ENCODE assay signal across 25 cellular contexts in genomic region chr22:36916034-36916433, GRCh38. TPM values are rescaled to one million over a fixed set of nuclear protein-coding genes. Genes with fewer than 3 reads are reported as not detected.
"Had no signal": no experiment of that assay in that cellular context is flagged by ENCODE, and none has a peak within 500 bp of the region (broad histone marks: within the 10 kb centered on the region; RNA-seq: fewer than 3 reads in every experiment).

No MANE protein-coding gene starts in this region.

- H3K36me3 ChIP-seq: right lobe of liver, thoracic aorta had no signal

- H3K27ac Mint-ChIP-seq: activated CD4-positive, alpha-beta memory T cell treated with anti-CD3 and anti-CD28 coated beads for 36 hours; activated naive CD8-positive, alpha-beta T cell treated with anti-CD3 and anti-CD28 coated beads, Interleukin-2, amount 50 U/mL, for 24 hours; activated T-cell treated with anti-CD3 and anti-CD28 coated beads, Interleukin-2, amount 50 U/mL, for 72 hours; endodermal cell; nephron; stimulated activated effector memory CD8-positive, alpha-beta T cell treated with anti-CD3 and anti-CD28 coated beads, Interleukin-12 subunit alpha, Interleukin-12 subunit beta, amount 100 ng/mL, for 72 hours; type B pancreatic cell; WTC11 had no signal

- H3K27ac ChIP-seq: coronary artery, epithelial cell of prostate, heart left ventricle, right lobe of liver, thoracic aorta had no signal

- H3K4me3 Mint-ChIP-seq: activated CD4-positive, alpha-beta memory T cell treated with anti-CD3 and anti-CD28 coated beads for 36 hours; activated naive CD8-positive, alpha-beta T cell treated with anti-CD3 and anti-CD28 coated beads, Interleukin-2, amount 50 U/mL, for 24 hours; activated T-cell treated with anti-CD3 and anti-CD28 coated beads, Interleukin-2, amount 50 U/mL, for 72 hours; endodermal cell; nephron; stimulated activated effector memory CD8-positive, alpha-beta T cell treated with anti-CD3 and anti-CD28 coated beads, Interleukin-12 subunit alpha, Interleukin-12 subunit beta, amount 100 ng/mL, for 72 hours; type B pancreatic cell; WTC11 had no signal

- H3K9me3 ChIP-seq: right lobe of liver, thoracic aorta had no signal

- H3K27me3 ChIP-seq: right lobe of liver had no signal

- H3K4me3 ChIP-seq: coronary artery, right lobe of liver, thoracic aorta had no signal

- H3K9me3 Mint-ChIP-seq: activated CD4-positive, alpha-beta memory T cell treated with anti-CD3 and anti-CD28 coated beads for 36 hours; activated naive CD8-positive, alpha-beta T cell treated with anti-CD3 and anti-CD28 coated beads, Interleukin-2, amount 50 U/mL, for 24 hours; activated T-cell treated with anti-CD3 and anti-CD28 coated beads, Interleukin-2, amount 50 U/mL, for 72 hours; endodermal cell; nephron; stimulated activated effector memory CD8-positive, alpha-beta T cell treated with anti-CD3 and anti-CD28 coated beads, Interleukin-12 subunit alpha, Interleukin-12 subunit beta, amount 100 ng/mL, for 72 hours; type B pancreatic cell; WTC11 had no signal

- FAIRE-seq: islet of Langerhans had no signal

- H3K36me3 Mint-ChIP-seq: activated CD4-positive, alpha-beta memory T cell treated with anti-CD3 and anti-CD28 coated beads for 36 hours; stimulated activated effector memory CD8-positive, alpha-beta T cell treated with anti-CD3 and anti-CD28 coated beads, Interleukin-12 subunit alpha, Interleukin-12 subunit beta, amount 100 ng/mL, for 72 hours; type B pancreatic cell; WTC11 had no signal

- H3K4me1 Mint-ChIP-seq: activated naive CD8-positive, alpha-beta T cell treated with anti-CD3 and anti-CD28 coated beads, Interleukin-2, amount 50 U/mL, for 24 hours had no signal

- ATAC-seq: activated naive CD8-positive, alpha-beta T cell treated with anti-CD3 and anti-CD28 coated beads, Interleukin-2, amount 50 U/mL, for 24 hours; activated T-cell treated with anti-CD3 and anti-CD28 coated beads, Interleukin-2, amount 50 U/mL, for 72 hours; heart left ventricle; left ventricle myocardium superior; right lobe of liver; stimulated activated effector memory CD8-positive, alpha-beta T cell treated with anti-CD3 and anti-CD28 coated beads, Interleukin-12 subunit alpha, Interleukin-12 subunit beta, amount 100 ng/mL, for 72 hours; WTC11 had no signal

- DNase-seq: activated CD4-positive, alpha-beta memory T cell treated with anti-CD3 and anti-CD28 coated beads for 36 hours; activated CD4-positive, alpha-beta T cell treated with anti-CD3 and anti-CD28 coated beads for 48 hours; activated gamma-delta T cell; activated naive CD4-positive, alpha-beta T cell treated with anti-CD3 and anti-CD28 coated beads, Interleukin-2, amount 50 U/mL, for 16 hours; activated naive CD8-positive, alpha-beta T cell treated with anti-CD3 and anti-CD28 coated beads, Interleukin-2, amount 50 U/mL, for 24 hours; activated T-cell treated with anti-CD3 and anti-CD28 coated beads, Interleukin-2, amount 50 U/mL, for 72 hours; cerebellar nuclear complex; endodermal cell; heart left ventricle; left ventricle myocardium superior; mammary epithelial cell; midbrain; posterior cingulate gyrus; right lobe of liver; stimulated activated CD4-positive, alpha-beta T cell treated with anti-CD3 and anti-CD28 coated beads, Interleukin-1b, Interleukin-23, amount 100 ng/mL, for 48 hours; T1000 had no signal

RNA-seq across cellular contexts. Expression of gene CSF2RB, which starts 2.6 kb away (rescaled TPM):
- total RNA-seq: endodermal cell, mammary epithelial cell had no signal

RNA-seq across cellular contexts. Expression of gene NCF4, which starts 55.2 kb away (rescaled TPM):
- total RNA-seq: endodermal cell, fibroblast of villous mesenchyme, mammary epithelial cell, WTC11 had no signal
